32 cellular contexts compared by ENCODE assay signal in the genomic region with DNA sequence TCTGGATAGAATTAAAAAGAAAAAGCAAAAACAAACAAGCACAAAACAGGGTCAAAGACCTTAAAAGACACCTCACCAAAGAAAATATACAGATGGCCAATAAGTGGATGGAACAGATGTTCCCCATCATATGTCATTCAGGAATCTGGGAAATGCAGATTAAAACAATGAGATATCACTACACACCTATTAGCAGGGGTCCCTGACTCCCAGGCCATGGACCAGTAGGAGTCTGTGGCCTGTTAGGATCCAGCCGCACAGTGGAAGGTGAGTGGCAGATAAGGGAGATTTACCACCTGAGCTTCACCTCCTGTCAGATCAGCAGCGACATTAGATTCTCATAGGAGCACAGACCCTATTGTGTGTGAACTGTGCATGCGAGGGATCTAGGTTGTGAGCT.
"Had no signal": no experiment of that assay in that cellular context is flagged by ENCODE, and none has a peak within 500 bp of the region (broad histone marks: within the 10 kb centered on the region; RNA-seq: fewer than 3 reads in every experiment).

No MANE protein-coding gene starts in this region.

- H3K27ac ChIP-seq: adrenal gland, ascending aorta, body of pancreas, brain microvascular endothelial cell, breast epithelium, cardiac muscle cell had no signal

- H3K4me1 ChIP-seq: adrenal gland, ascending aorta, body of pancreas, breast epithelium had no signal

- H3K36me3 ChIP-seq: adrenal gland, ascending aorta, brain microvascular endothelial cell, breast epithelium, cardiac muscle cell had no signal

- DNase-seq: activated effector memory CD4-positive, alpha-beta T cell treated with anti-CD3 and anti-CD28 coated beads, Interleukin-2, amount 50 U/mL, for 16 hours; activated effector memory CD4-positive, alpha-beta T cell treated with Interleukin-2 at 50 U/mL for 16 hours; activated gamma-delta T cell; activated gamma-delta T cell treated with Interleukin-2 at 50 U/mL for 16 hours; activated naive CD4-positive, alpha-beta T cell; activated naive CD4-positive, alpha-beta T cell treated with anti-CD3 and anti-CD28 coated beads for 36 hours; activated naive CD4-positive, alpha-beta T cell treated with anti-CD3 and anti-CD28 coated beads, Interleukin-2, amount 10 ng/mL, durations not matched to agents 7 days and 5 days; activated naive CD4-positive, alpha-beta T cell treated with anti-CD3 and anti-CD28 coated beads, Interleukin-2, amount 50 U/mL, for 16 hours; activated naive CD4-positive, alpha-beta T cell treated with Interleukin-2 at 50 U/mL for 16 hours; activated naive CD8-positive, alpha-beta T cell treated with anti-CD3 and anti-CD28 coated beads for 36 hours; activated naive CD8-positive, alpha-beta T cell treated with anti-CD3 and anti-CD28 coated beads, Interleukin-2, amount 10 ng/mL, durations not matched to agents 7 days and 5 days; activated naive CD8-positive, alpha-beta T cell treated with anti-CD3 and anti-CD28 coated beads, Interleukin-2, amount 50 U/mL, for 24 hours; activated T-cell treated with anti-CD3 and anti-CD28 coated beads, Interleukin-2, amount 50 U/mL, for 1 hour; activated T-cell treated with anti-CD3 and anti-CD28 coated beads, Interleukin-2, amount 50 U/mL, for 24 hours; activated T-cell treated with anti-CD3 and anti-CD28 coated beads, Interleukin-2, amount 50 U/mL, for 4 hours; activated T-cell treated with anti-CD3 and anti-CD28 coated beads, Interleukin-2, amount 50 U/mL, for 48 hours; activated T-cell treated with anti-CD3 and anti-CD28 coated beads, Interleukin-2, amount 50 U/mL, for 72 hours; adrenal gland; amniotic stem cell; amygdala; anterior cingulate cortex; aorta; body of pancreas; brain microvascular endothelial cell; caudate nucleus; central memory CD4-positive, alpha-beta T cell; cerebellar nuclear complex had no signal

- H3K27me3 ChIP-seq: ascending aorta, body of pancreas, brain microvascular endothelial cell, cardiac muscle cell had no signal

- H3K4me3 ChIP-seq: adrenal gland, ascending aorta, body of pancreas, breast epithelium, cardiac muscle cell had no signal

- FAIRE-seq: astrocyte, bronchial epithelial cell had no signal

- H3K9me3 ChIP-seq: adrenal gland, body of pancreas had no signal
